Comparison of ENCODE assay signal across 8 cellular contexts in the genomic region with DNA sequence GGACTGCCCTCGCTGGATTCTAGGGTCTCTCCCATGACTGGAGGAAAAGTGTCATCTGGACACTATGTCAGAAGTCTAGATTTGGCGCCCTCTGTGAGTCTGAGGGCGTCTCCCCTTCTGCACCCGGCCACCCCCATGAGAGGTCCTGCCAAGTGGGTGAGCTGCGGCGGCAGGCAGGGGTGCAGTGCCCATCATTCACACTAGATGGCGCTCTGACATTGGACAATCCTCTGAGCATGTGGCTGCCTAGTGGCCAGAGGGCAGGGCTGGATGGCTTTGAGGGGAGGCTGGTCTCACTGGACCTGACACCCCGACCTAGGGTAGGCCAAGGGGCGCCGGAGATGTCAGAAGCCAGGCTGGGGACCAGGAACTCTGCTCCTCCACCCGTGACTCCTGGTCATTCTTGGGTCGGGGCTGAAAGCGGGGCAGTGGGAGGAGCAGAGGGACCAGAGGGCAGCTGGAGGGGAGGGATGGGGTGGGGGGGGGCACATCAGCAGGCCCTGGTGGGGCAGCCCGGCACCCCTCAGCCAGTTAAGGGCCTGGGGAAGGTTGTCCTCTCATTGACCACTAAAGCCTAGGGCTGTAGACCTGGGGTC. TPM values are rescaled to one million over a fixed set of nuclear protein-coding genes. Genes with fewer than 3 reads are reported as not detected.
A peak's percentile ranks its signal among the peaks of the same experiment; 100 is the strongest.
DNase-seq lines count a peak whose midpoint lies in the region; ATAC-seq and TF ChIP-seq lines count a peak whose summit lies in the region.

No MANE protein-coding gene starts in this region.

- TF ChIP-seq RAD21 in Ishikawa (IDR thresholded peaks at IDR 0.05; ENCODE audit: low read depth) (peak; percentile 99), neural cell (conservative IDR thresholded peaks at IDR 0.05) (peak; percentile 99)

- H3F3A ChIP-seq in PC-3 (ENCODE audit: low read length, unreplicated experiment) (no peaks in the 10 kb centered on the region), neural cell (ENCODE audit: insufficient read depth, low read length, poor library complexity, severe bottlenecking) (no peaks in the 10 kb centered on the region)

- H3K9ac ChIP-seq in PC-3 (ENCODE audit: low read length), result no peak overlapping the region
- H3K9ac ChIP-seq in fibroblast of lung (ENCODE audit: insufficient read depth, low read length), result no peak overlapping the region
- H3K9ac ChIP-seq in neural cell (ENCODE audit: low read length), result no peak overlapping the region

- intact Hi-C loops in PC-3 (cut with micrococcal nuclease), result loop anchor here (5.0 kb wide), 1 partner anchor 323 kb away; no protein-coding TSS in a partner anchor

- no TSS peak for BruUV-seq in PC-3 (replicated peaks; lab: Mats Ljungman, UMichigan)

- peak; percentile 73 for ATAC-seq in PC-3
- ATAC-seq in HG03097 (IDR thresholded peaks at IDR 0.05; ENCODE audit: low FRiP score, unreplicated experiment), result no peak

- POLR2A ChIA-PET in PC-3 (lab: Charles Lee; ENCODE audit: unreplicated experiment), result no interaction called here

- no peaks in the 10 kb centered on the region for H3K79me2 ChIP-seq in PC-3 (ENCODE audit: low read length)
- H3K79me2 ChIP-seq in fibroblast of lung (ENCODE audit: control insufficient read depth, insufficient read depth, low read length), result no peaks in the 10 kb centered on the region
- H3K79me2 ChIP-seq in neural cell (replicated peaks; ENCODE audit: insufficient read depth, low read length), result no peaks in the 10 kb centered on the region

- H3K9me3 ChIP-seq in PC-3 (ENCODE audit: low read length) (no peaks in the 10 kb centered on the region), fibroblast of lung (ENCODE audit: control insufficient read depth, insufficient read depth, low read depth, low read length) (no peaks in the 10 kb centered on the region), neural cell (ENCODE audit: low read length) (no peaks in the 10 kb centered on the region)

- H4K20me1 ChIP-seq in PC-3 (ENCODE audit: low read length), result no peaks in the 10 kb centered on the region
- H4K20me1 ChIP-seq in fibroblast of lung (ENCODE audit: control insufficient read depth, extremely low read depth, insufficient read depth, low read length), result no peaks in the 10 kb centered on the region
- H4K20me1 ChIP-seq in neural cell (ENCODE audit: insufficient read depth), result no peaks in the 10 kb centered on the region

- H3K4me2 ChIP-seq in PC-3 (ENCODE audit: low read length) (no peak overlapping the region), fibroblast of lung (ENCODE audit: extremely low read depth, insufficient read depth, low read length) (no peak overlapping the region), neural cell (ENCODE audit: low read length) (no peak overlapping the region)

- peak; percentile 47 for DNase-seq in DMS114 treated with DMSO at 0.1 percent for 48 hours (lab: John Stamatoyannopoulos, UW; ENCODE audit: unreplicated experiment)
- peak; percentile 72 for DNase-seq in PC-3
- DNase-seq in activated T-cell treated with anti-CD3 and anti-CD28 coated beads for 48 hours (ENCODE audit: low read depth), result peak; percentile 77
- peak; percentile 41 to 65 for DNase-seq in fibroblast of lung (ENCODE audit: low read depth in 2 of 2)
- DNase-seq in stimulated activated naive CD4-positive, alpha-beta T cell treated with Interleukin-2 at 50 U/mL for 16 hours (lab: John Stamatoyannopoulos, UW), result peak; percentile 71

- H3K36me3 ChIP-seq in PC-3 (ENCODE audit: low read depth, low read length) (no peaks in the 10 kb centered on the region), fibroblast of lung (ENCODE audit: control insufficient read depth, insufficient read depth, low read length) (no peaks in the 10 kb centered on the region), neural cell (ENCODE audit: insufficient read depth, low read length) (no peaks in the 10 kb centered on the region)

- H2AFZ ChIP-seq in PC-3 (ENCODE audit: low read length) (no peak overlapping the region), fibroblast of lung (ENCODE audit: low read length) (no peak overlapping the region), neural cell (ENCODE audit: low read depth, low read length) (no peak overlapping the region)

- H3K27me3 ChIP-seq in PC-3 (ENCODE audit: low read length) (no peaks in the 10 kb centered on the region), fibroblast of lung (ENCODE audit: control insufficient read depth, insufficient read depth, low read length) (peaks cover 21% of the 10 kb centered on the region), neural cell (ENCODE audit: insufficient read depth, low read depth, low read length) (peaks cover 23% of the 10 kb centered on the region)

- H3K4me3 ChIP-seq in PC-3 (ENCODE audit: low read length), result no peak overlapping the region
- no peak overlapping the region for H3K4me3 ChIP-seq in fibroblast of lung (replicated peaks in 1 of 4; ENCODE audit: control extremely low read depth in 1 of 4, insufficient read depth in 1 of 4, low read depth in 3 of 4, low read length in 4 of 4)
- H3K4me3 ChIP-seq in neural cell (ENCODE audit: low read length), result no peak overlapping the region

- peak; percentile 86 for TF ChIP-seq CTCF in PC-3 (conservative IDR thresholded peaks at IDR 0.05; ENCODE audit: low read depth, low read length)
- peak; percentile 93 to 96 for TF ChIP-seq CTCF in fibroblast of lung (conservative IDR thresholded peaks at IDR 0.05 in 1 of 2, IDR thresholded peaks at IDR 0.05 in 1 of 2; ENCODE audit: low read depth in 1 of 2, low read length in 2 of 2)
- TF ChIP-seq CTCF in neural cell (IDR thresholded peaks at IDR 0.05; ENCODE audit: poor library complexity, severe bottlenecking), result peak; percentile 98

- CTCF ChIA-PET in PC-3 (lab: Charles Lee), result interaction anchor here (0.5 to 0.6 kb wide), 2 partner anchors 78 to 418 kb away, joined by 3 read pairs; no protein-coding TSS in a partner anchor

- TF ChIP-seq EP300 in Ishikawa (IDR thresholded peaks at IDR 0.05; ENCODE audit: borderline replicate concordance), result no peak
- no peak for TF ChIP-seq EP300 in neural cell (conservative IDR thresholded peaks at IDR 0.05; ENCODE audit: poor library complexity, severe bottlenecking)

- no peaks in the 10 kb centered on the region for H3K9me2 ChIP-seq in PC-3 (replicated peaks; ENCODE audit: low read length)
- H3K9me2 ChIP-seq in neural cell (ENCODE audit: insufficient read depth, low read length), result no peaks in the 10 kb centered on the region

- H3K27ac ChIP-seq in PC-3 (ENCODE audit: low read length) (no peak overlapping the region), fibroblast of lung (ENCODE audit: insufficient read depth, low read length) (no peak overlapping the region), neural cell (ENCODE audit: low read length) (no peak overlapping the region)

- H3K4me1 ChIP-seq in PC-3 (ENCODE audit: insufficient read depth, low read length) (no peaks in the 10 kb centered on the region), fibroblast of lung (ENCODE audit: control insufficient read depth, extremely low read depth, insufficient read depth, low read length) (no peaks in the 10 kb centered on the region)

TF ChIP-seq in Ishikawa, 13 proteins besides CTCF, POLR2A, EP300 and RAD21:
- TF ChIP-seq TEAD4 (IDR thresholded peaks at IDR 0.05) (peak; percentile 20; the same call in 1 of the 2 replicates), TAF1 (IDR thresholded peaks at IDR 0.05; ENCODE audit: low read depth) (no peak), EGR1 (IDR thresholded peaks at IDR 0.05) (no peak)
- TF ChIP-seq, protein P1, sequence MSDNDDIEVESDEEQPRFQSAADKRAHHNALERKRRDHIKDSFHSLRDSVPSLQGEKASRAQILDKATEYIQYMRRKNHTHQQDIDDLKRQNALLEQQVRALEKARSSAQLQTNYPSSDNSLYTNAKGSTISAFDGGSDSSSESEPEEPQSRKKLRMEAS (IDR thresholded peaks at IDR 0.05), result peak; percentile 75
TF ChIP-seq in Ishikawa: peak in this region for 2.

TF ChIP-seq in neural cell, 6 proteins besides CTCF, POLR2A, EP300 and RAD21:
- no peak for TF ChIP-seq MXI1 (conservative IDR thresholded peaks at IDR 0.05; ENCODE audit: poor library complexity, severe bottlenecking)
- peak; percentile 99 for TF ChIP-seq SMC3 (conservative IDR thresholded peaks at IDR 0.05; ENCODE audit: poor library complexity)
TF ChIP-seq in neural cell: peak in this region for 1.

RNA-seq across cellular contexts. Expression of a gene that starts 28.0 kb away (rescaled TPM):
- total RNA-seq in PC-3 (2014; rRNA removed) (8.8 and 9.2 TPM in 2 replicates), fibroblast of lung (6.9 TPM in 2 replicates)
- polyA plus RNA-seq in fibroblast of lung (2.5 and 4.4 TPM in 2 replicates), neural cell (1.8 and 4.0 TPM in 2 replicates)
- 1.9 and 5.0 TPM in 2 replicates for polyA plus RNA-seq in fibroblast of lung (2012)
- polyA minus RNA-seq in fibroblast of lung (ENCODE audit: low replicate concordance) (1.3 and 4.3 TPM in 2 replicates), neural cell (2.7 and 3.2 TPM in 2 replicates)

RNA-seq across cellular contexts. Expression of a gene that starts 37.7 kb away (rescaled TPM):
- total RNA-seq in PC-3 (2014; rRNA removed), result 11.8 and 14.8 TPM in 2 replicates
- 3.6 and 5.9 TPM in 2 replicates for total RNA-seq in fibroblast of lung
- 4.6 and 10.9 TPM in 2 replicates for polyA plus RNA-seq in fibroblast of lung
- polyA plus RNA-seq in fibroblast of lung (2012), result 3.4 and 8.7 TPM in 2 replicates
- polyA minus RNA-seq in fibroblast of lung (ENCODE audit: low replicate concordance), result 25.7 and 57.6 TPM in 2 replicates
- 13.4 and 18.6 TPM in 2 replicates for polyA plus RNA-seq in neural cell
- 11.7 and 16.9 TPM in 2 replicates for polyA minus RNA-seq in neural cell
